In the genomic region with DNA sequence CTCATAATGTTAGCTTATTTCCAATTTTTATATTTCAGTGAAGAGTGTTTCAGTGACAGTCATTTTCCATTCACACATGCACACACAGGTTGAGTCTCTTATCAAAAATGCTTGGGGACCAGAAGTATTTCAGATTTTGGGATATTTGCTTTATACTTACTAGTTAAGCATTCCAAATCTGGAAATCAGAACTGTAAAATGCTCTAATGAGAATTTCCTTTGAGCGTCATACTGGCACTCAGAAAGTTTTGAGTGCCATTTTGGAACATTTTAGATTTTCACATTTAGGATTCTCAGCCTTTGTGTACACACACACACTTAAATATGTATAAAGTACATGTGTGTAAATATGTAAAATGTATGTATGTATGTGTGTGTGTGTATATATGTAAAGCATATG, we compare ENCODE assay signal across 23 cellular contexts.
DNase-seq lines count a peak whose midpoint lies in the region; ATAC-seq and TF ChIP-seq lines count a peak whose summit lies in the region.
"Had no signal": no experiment of that assay in that cellular context is flagged by ENCODE, and none has a peak within 500 bp of the region (broad histone marks: within the 10 kb centered on the region; RNA-seq: fewer than 3 reads in every experiment).

No MANE protein-coding gene starts in this region.

- no peaks in the 10 kb centered on the region for H3K27me3 ChIP-seq in CD4-positive, alpha-beta memory T cell (ENCODE audit: insufficient read depth, low read length)
- H3K27me3 ChIP-seq in adipocyte (replicated peaks; ENCODE audit: control insufficient read depth, insufficient read depth, low read length) = no peaks in the 10 kb centered on the region
- H3K27me3 ChIP-seq: esophagus squamous epithelium, hepatocyte had no signal

- CTCF ChIA-PET in activated CD8-positive, alpha-beta memory T cell treated with anti-CD3 and anti-CD28 coated beads, Interleukin-2, amount 10 ng/mL, durations not matched to agents 7 days and 5 days (lab: Charles Lee) = no interaction called here
- CTCF ChIA-PET in CD4-positive, alpha-beta memory T cell (lab: Charles Lee; ENCODE audit: partially characterized antibody) = no interaction called here

- no peaks in the 10 kb centered on the region for H3K9me3 ChIP-seq in CD4-positive, alpha-beta memory T cell (ENCODE audit: control insufficient read depth in 1 of 2, low read length in 2 of 2)
- H3K9me3 ChIP-seq in adipocyte (ENCODE audit: control insufficient read depth, low read length) = no peaks in the 10 kb centered on the region
- H3K9me3 ChIP-seq: A549, esophagus squamous epithelium had no signal

- peaks cover 84% of the 10 kb centered on the region for H3K36me3 ChIP-seq in CD4-positive, alpha-beta memory T cell (ENCODE audit: insufficient read depth, low read length)
- peaks cover 97% of the 10 kb centered on the region for H3K36me3 ChIP-seq in adipocyte (ENCODE audit: control insufficient read depth, insufficient read depth, low read length, severe bottlenecking)

- H3K9ac ChIP-seq in adipocyte (ENCODE audit: low read length) = peak overlapping the region; percentile 7

- peaks cover 70% of the 10 kb centered on the region for H3K36me3 Mint-ChIP-seq in activated CD8-positive, alpha-beta memory T cell treated with anti-CD3 and anti-CD28 coated beads, Interleukin-2, amount 10 ng/mL, durations not matched to agents 7 days and 5 days
- peaks cover 68 to 84% of the 10 kb centered on the region in 2 donors for H3K36me3 Mint-ChIP-seq in CD4-positive, alpha-beta memory T cell
- peaks cover 89% of the 10 kb centered on the region for H3K36me3 Mint-ChIP-seq in nephron progenitor cell (ENCODE audit: low read depth)

- POLR2A ChIA-PET in CD4-positive, alpha-beta memory T cell (lab: Charles Lee; ENCODE audit: partially characterized antibody) = interaction anchor here (0.5 kb wide), 1 partner anchor 15 kb away, joined by 3 read pairs; no protein-coding TSS in a partner anchor

- ATAC-seq in activated CD8-positive, alpha-beta memory T cell treated with anti-CD3 and anti-CD28 coated beads, Interleukin-2, amount 10 ng/mL, durations not matched to agents 7 days and 5 days = no peak
- ATAC-seq: A549, left cardiac atrium had no signal

- DNase-seq in activated CD8-positive, alpha-beta memory T cell treated with anti-CD3 and anti-CD28 coated beads, Interleukin-2, amount 10 ng/mL, durations not matched to agents 7 days and 5 days = no peak
- DNase-seq in activated CD8-positive, alpha-beta memory T cell treated with anti-CD3 and anti-CD28 coated beads for 24 hours = no peak
- DNase-seq in CD4-positive, alpha-beta memory T cell = no peak
- DNase-seq in adipocyte (ENCODE audit: low read depth) = no peak
- no peak for DNase-seq in nephron progenitor cell
- no peak for DNase-seq in GDM1 (lab: John Stamatoyannopoulos, UW)
- DNase-seq in HuH-7 (ENCODE audit: low spot score) = no peak
- no peak for DNase-seq in mucosa of gallbladder (ENCODE audit: low spot score)
- DNase-seq: activated CD4-positive, alpha-beta T cell treated with anti-CD3 and anti-CD28 coated beads, Interleukin-2, amount 50 U/mL, for 1 hour; anterior cingulate cortex; esophagus squamous epithelium; left cardiac atrium; NCI-H1048; NCI-H1694; NCI-H2171; NCI-H524 treated with DMSO at 0.1 percent for 48 hours; Right ventricle myocardium superior; stimulated activated CD4-positive, alpha-beta T cell treated with anti-CD3 and anti-CD28 coated beads, Interleukin-1b, Interleukin-23, amount 100 ng/mL, for 48 hours; substantia nigra had no signal

- H3K4me1 ChIP-seq in CD4-positive, alpha-beta memory T cell (ENCODE audit: insufficient read depth, low read length) = peaks cover 17% of the 10 kb centered on the region
- peaks cover 31% of the 10 kb centered on the region for H3K4me1 ChIP-seq in adipocyte (ENCODE audit: control insufficient read depth, insufficient read depth, low read length)
- H3K4me1 ChIP-seq: A549 had no signal

- intact Hi-C loops in CD4-positive, alpha-beta memory T cell (cut with micrococcal nuclease) = no loop called here

- no peak overlapping the region for H3K27ac ChIP-seq in CD4-positive, alpha-beta memory T cell (ENCODE audit: low read depth, low read length)
- H3K27ac ChIP-seq: A549, esophagus squamous epithelium, hepatocyte had no signal

- peak overlapping the region; percentile 15 for H3K27ac Mint-ChIP-seq in activated CD8-positive, alpha-beta memory T cell treated with anti-CD3 and anti-CD28 coated beads, Interleukin-2, amount 10 ng/mL, durations not matched to agents 7 days and 5 days
- peak overlapping the region in 4 of 7 donors; percentile 13 to 87 (median 74) for H3K27ac Mint-ChIP-seq in CD4-positive, alpha-beta memory T cell
- peak overlapping the region; percentile 15 for H3K27ac Mint-ChIP-seq in nephron progenitor cell
- H3K27ac Mint-ChIP-seq: type B pancreatic cell had no signal

- no peak for TF ChIP-seq CTCF in nephron progenitor cell (IDR thresholded peaks at IDR 0.05)

- peaks cover 13% of the 10 kb centered on the region for H3K4me1 Mint-ChIP-seq in activated CD8-positive, alpha-beta memory T cell treated with anti-CD3 and anti-CD28 coated beads, Interleukin-2, amount 10 ng/mL, durations not matched to agents 7 days and 5 days
- H3K4me1 Mint-ChIP-seq in CD4-positive, alpha-beta memory T cell = peaks cover 24 to 58% (median 28%) of the 10 kb centered on the region in 4 donors
- no peaks in the 10 kb centered on the region for H3K4me1 Mint-ChIP-seq in nephron progenitor cell

- H3K4me3 ChIP-seq in CD4-positive, alpha-beta memory T cell (ENCODE audit: low read length in 2 of 2) = no peak overlapping the region
- no peak overlapping the region for H3K4me3 ChIP-seq in adipocyte (ENCODE audit: low read length)
- H3K4me3 ChIP-seq: A549, esophagus squamous epithelium, hepatocyte, skin epidermis had no signal

- H3K27me3 Mint-ChIP-seq in activated CD8-positive, alpha-beta memory T cell treated with anti-CD3 and anti-CD28 coated beads, Interleukin-2, amount 10 ng/mL, durations not matched to agents 7 days and 5 days = no peaks in the 10 kb centered on the region
- no peaks in the 10 kb centered on the region for H3K27me3 Mint-ChIP-seq in CD4-positive, alpha-beta memory T cell
- H3K27me3 Mint-ChIP-seq in nephron progenitor cell (ENCODE audit: low read depth, poor library complexity) = no peaks in the 10 kb centered on the region
- H3K27me3 Mint-ChIP-seq: type B pancreatic cell had no signal

- H3K9me3 Mint-ChIP-seq in activated CD8-positive, alpha-beta memory T cell treated with anti-CD3 and anti-CD28 coated beads, Interleukin-2, amount 10 ng/mL, durations not matched to agents 7 days and 5 days (ENCODE audit: low read depth) = no peaks in the 10 kb centered on the region
- no peaks in the 10 kb centered on the region for H3K9me3 Mint-ChIP-seq in CD4-positive, alpha-beta memory T cell
- H3K9me3 Mint-ChIP-seq in nephron progenitor cell = no peaks in the 10 kb centered on the region
- H3K9me3 Mint-ChIP-seq: type B pancreatic cell had no signal

- H3K4me3 Mint-ChIP-seq in activated CD8-positive, alpha-beta memory T cell treated with anti-CD3 and anti-CD28 coated beads, Interleukin-2, amount 10 ng/mL, durations not matched to agents 7 days and 5 days = no peak overlapping the region
- no peak overlapping the region for H3K4me3 Mint-ChIP-seq in CD4-positive, alpha-beta memory T cell
- no peak overlapping the region for H3K4me3 Mint-ChIP-seq in nephron progenitor cell
- H3K4me3 Mint-ChIP-seq: type B pancreatic cell had no signal

Comparison
In these comparisons a context has a peak if more than half of its experiments do, and no peak if none do; other contexts are left out.
1. H3K27ac Mint-ChIP-seq: peak in every context shown above with its lines; median percentile 74 in CD4-positive, alpha-beta memory T cell; 15 in activated CD8-positive, alpha-beta memory T cell treated with anti-CD3 and anti-CD28 coated beads, Interleukin-2, amount 10 ng/mL, durations not matched to agents 7 days and 5 days; 15 in nephron progenitor cell.